In the genomic region with DNA sequence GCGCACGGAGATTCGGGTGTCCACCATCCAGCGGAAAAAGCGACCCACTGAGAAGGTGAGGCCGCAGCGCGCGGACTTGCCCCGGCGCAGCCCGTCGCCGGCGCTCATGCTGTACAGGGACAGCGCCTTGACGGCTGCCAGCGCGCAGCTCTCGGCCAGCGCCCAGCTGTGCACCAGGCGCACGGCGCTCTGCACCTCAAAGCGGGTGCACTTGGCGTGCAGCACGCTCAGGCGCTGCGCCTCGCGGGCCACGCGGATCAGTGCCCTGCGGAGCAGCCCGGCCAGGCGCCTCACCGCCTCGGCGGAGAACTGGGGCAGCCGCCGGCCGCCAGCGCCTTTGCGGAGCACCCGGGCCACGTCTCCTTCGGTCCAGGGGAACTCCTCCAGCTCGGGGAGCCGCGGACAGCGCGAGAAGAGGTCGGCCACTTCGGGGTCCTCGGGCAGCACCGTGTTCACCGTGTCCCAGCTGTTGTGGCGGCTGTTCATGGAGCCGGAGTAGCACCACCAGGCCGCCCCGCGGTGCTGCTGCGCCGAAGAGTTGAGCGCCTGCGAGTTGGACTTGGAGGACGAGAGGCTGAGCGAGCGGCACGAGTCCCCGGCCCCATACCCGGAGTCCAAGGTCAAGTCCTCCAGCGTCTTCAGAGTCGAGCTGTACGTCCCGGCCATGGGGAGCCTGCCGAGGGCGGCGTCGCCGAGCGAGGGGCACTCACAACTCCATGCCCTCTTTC, we compare ENCODE assay signal across 7 cellular contexts. TPM values are rescaled to one million over a fixed set of nuclear protein-coding genes. Genes with fewer than 3 reads are reported as not detected.
DNase-seq lines count a peak whose midpoint lies in the region; ATAC-seq and TF ChIP-seq lines count a peak whose summit lies in the region.

No MANE protein-coding gene starts in this region.

- intact Hi-C loops in Right ventricle myocardium superior (cut with DNase I) (no loop called here), ovary (cut with DNase I) (loop anchor here in 2 of 4 donors (5.0 to 10.0 kb wide), 3 partner anchors 82 to 305 kb away; a partner anchor contains a TSS), aorta (cut with DNase I) (loop anchor here (5.0 kb wide), 2 partner anchors 105 to 165 kb away; no protein-coding TSS in a partner anchor)

- no peak overlapping the region for H3K27ac Mint-ChIP-seq in activated naive CD4-positive, alpha-beta T cell treated with anti-CD3 and anti-CD28 coated beads, Interleukin-2, amount 50 U/mL, for 72 hours

- H3K4me3 ChIP-seq in SJSA1 (peak overlapping the region; percentile 40), ovary (peak overlapping the region; percentile 63), aorta (ENCODE audit: low read length in 2 of 2) (peak overlapping the region; percentile 4 to 71)

- H3K27ac ChIP-seq in SJSA1 (no peak overlapping the region), ovary (peak overlapping the region in 1 of 2 donors; percentile 4), aorta (ENCODE audit: low read depth in 1 of 2, low read length in 2 of 2) (peak overlapping the region in 1 of 2 donors; percentile 71)

- H3K4me1 ChIP-seq in SJSA1 (replicated peaks): peaks cover 26% of the 10 kb centered on the region
- H3K4me1 ChIP-seq in ovary (ENCODE audit: insufficient read depth): peaks cover 13% of the 10 kb centered on the region
- H3K4me1 ChIP-seq in aorta (ENCODE audit: control insufficient read depth in 1 of 2, insufficient read depth in 2 of 2, low read length in 2 of 2): peaks cover 0 to 3% of the 10 kb centered on the region in 2 donors

- ATAC-seq in HG03135 (IDR thresholded peaks at IDR 0.05; ENCODE audit: unreplicated experiment) (peak; percentile 24), Right ventricle myocardium superior (ENCODE audit: poor library complexity) (peak; percentile 75), aorta (ENCODE audit: low FRiP score) (peak; percentile 70)
- ATAC-seq in activated naive CD4-positive, alpha-beta T cell treated with anti-CD3 and anti-CD28 coated beads, Interleukin-2, amount 50 U/mL, for 72 hours: peak in 1 of 2 donors; percentile 12

- no peaks in the 10 kb centered on the region for H3K9me3 ChIP-seq in SJSA1 (replicated peaks)
- no peaks in the 10 kb centered on the region for H3K9me3 ChIP-seq in ovary
- H3K9me3 ChIP-seq in aorta (ENCODE audit: control insufficient read depth, low read length): no peaks in the 10 kb centered on the region

- 0% methylated on average over 65 to 82 of the region's 82 CpGs for WGBS in ovary, 3 donors
- 0 to 1% methylated on average over 69 to 82 of the region's 82 CpGs for WGBS in aorta, 2 donors

- no peak for TF ChIP-seq EP300 in ovary (IDR thresholded peaks at IDR 0.05)

- H3K9me3 Mint-ChIP-seq in activated naive CD4-positive, alpha-beta T cell treated with anti-CD3 and anti-CD28 coated beads, Interleukin-2, amount 50 U/mL, for 72 hours: no peaks in the 10 kb centered on the region

- 0 out of 2 replicates have a peak, but pooled peaks cover 4% of the 10 kb centered on the region for H3K27me3 ChIP-seq in SJSA1 (replicated peaks)
- H3K27me3 ChIP-seq in ovary: no peaks in the 10 kb centered on the region
- H3K27me3 ChIP-seq in aorta (ENCODE audit: control insufficient read depth in 1 of 2, insufficient read depth in 2 of 2, low read length in 1 of 2): no peaks in the 10 kb centered on the region

- H3K36me3 ChIP-seq in SJSA1 (no peaks in the 10 kb centered on the region), ovary (no peaks in the 10 kb centered on the region), aorta (ENCODE audit: control insufficient read depth in 1 of 2, insufficient read depth in 2 of 2, low read length in 1 of 2) (no peaks in the 10 kb centered on the region)

- H3K36me3 Mint-ChIP-seq in activated naive CD4-positive, alpha-beta T cell treated with anti-CD3 and anti-CD28 coated beads, Interleukin-2, amount 50 U/mL, for 72 hours: no peaks in the 10 kb centered on the region

- no peak for TF ChIP-seq POLR2A in ovary (IDR thresholded peaks at IDR 0.05)

- in situ Hi-C loops in GM13976 (cut with MboI; ENCODE audit: low sequenced_read_pairs, unreplicated experiment): loop anchor here (5.0 to 10.0 kb wide), 2 partner anchors 172 to 360 kb away; no protein-coding TSS in a partner anchor

- TF ChIP-seq CTCF in GM13976 (IDR thresholded peaks at IDR 0.05; ENCODE audit: borderline replicate concordance, control extremely low read depth, extremely low read depth, insufficient read depth, missing control alignments): no peak
- TF ChIP-seq CTCF in ovary (IDR thresholded peaks at IDR 0.05): no peak

- peak; percentile 59 for DNase-seq in GM13976 (ENCODE audit: low spot score)
- DNase-seq in SJSA1 (ENCODE audit: low read depth in 1 of 2, low spot score in 2 of 2): peak; percentile 64 to 68
- peak; percentile 47 to 57 for DNase-seq in activated naive CD4-positive, alpha-beta T cell treated with anti-CD3 and anti-CD28 coated beads, Interleukin-2, amount 50 U/mL, for 72 hours (ENCODE audit: low spot score in 2 of 2)
- peak; percentile 76 for DNase-seq in Right ventricle myocardium superior
- peak; percentile 47 to 75 (median 62) for DNase-seq in ovary
- peak; percentile 77 to 87 for DNase-seq in aorta

RNA-seq across cellular contexts. Expression of a gene that starts 0.7 kb away (rescaled TPM):
- total RNA-seq in SJSA1 (2014; rRNA removed; shearing (Covaris generic)): 0.09 and 0.53 TPM in 2 replicates
- under 1 TPM; 0.16 to 0.27 TPM for total RNA-seq in activated naive CD4-positive, alpha-beta T cell treated with anti-CD3 and anti-CD28 coated beads, Interleukin-2, amount 50 U/mL, for 72 hours
- total RNA-seq in Right ventricle myocardium superior (15.9 TPM), ovary (1 to 10 TPM; 1.2 to 7.2 (median 2.6) TPM), aorta (10 to 100 TPM; 10.5 to 11.4 TPM)
- polyA plus RNA-seq in ovary (1 to 10 TPM; 1.7 to 3.7 TPM), aorta (1 to 10 TPM; 2.9 to 3.3 TPM)
